ENCODE assay signal across 13 cellular contexts in the genomic region with DNA sequence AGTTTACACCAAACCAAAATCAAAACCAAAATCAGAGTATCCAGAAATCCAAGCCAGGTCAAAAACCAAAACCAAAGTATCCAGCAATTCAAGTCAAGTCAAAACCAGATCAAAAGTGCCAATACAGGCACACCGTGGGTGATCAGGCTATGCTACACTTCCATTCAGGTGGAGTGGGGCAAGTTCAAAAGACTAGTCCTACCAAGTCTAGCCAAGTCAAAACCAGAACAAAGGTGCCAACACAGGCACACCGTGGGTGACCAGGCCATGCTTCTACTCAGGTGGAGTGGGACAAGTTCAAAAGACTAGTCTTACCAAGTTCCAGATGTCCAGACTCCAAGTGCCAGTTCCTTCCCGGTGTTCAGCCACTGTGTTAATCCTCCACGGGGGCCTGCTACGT. TPM values are rescaled to one million over a fixed set of nuclear protein-coding genes. Genes with fewer than 3 reads are reported as not detected.
DNase-seq lines count a peak whose midpoint lies in the region; ATAC-seq and TF ChIP-seq lines count a peak whose summit lies in the region.
"Not testable (repeated sequence)": the region's sequence is repeated elsewhere in the genome, so short reads cannot be mapped to it uniquely, and the experiment has no call there.
"Had no signal": no experiment of that assay in that cellular context is flagged by ENCODE, and none has a peak within 500 bp of the region (broad histone marks: within the 10 kb centered on the region; RNA-seq: fewer than 3 reads in every experiment).

No MANE protein-coding gene starts in this region.

- H3K4me3 Mint-ChIP-seq in IgD-negative memory B cell = peak overlapping the region in 3 of 4 donors; percentile 52 to 75 (median 57)
- peak overlapping the region; percentile 68 for H3K4me3 Mint-ChIP-seq in activated B cell treated with CpG ODN at 0.5 μM for 24 hours
- peak overlapping the region; percentile 71 for H3K4me3 Mint-ChIP-seq in stimulated activated memory B cell treated with anti-CD40 and anti-IgM and Interleukin-4, amounts not matched to agents 10 μg/mL and 1 μg/mL and 100 μg/mL, for 72 hours

- intact Hi-C loops in activated B cell treated with CpG ODN at 0.5 μM for 24 hours (cut with micrococcal nuclease) = not testable (repeated sequence)

- not testable (repeated sequence) for H3K4me3 ChIP-seq in GM12865 (ENCODE audit: low read depth, low read length)

- not testable (repeated sequence) for H3K36me3 Mint-ChIP-seq in IgD-negative memory B cell; activated B cell treated with CpG ODN at 0.5 μM for 24 hours (ENCODE audit: low read depth); stimulated activated memory B cell treated with anti-CD40 and anti-IgM and Interleukin-4, amounts not matched to agents 10 μg/mL and 1 μg/mL and 100 μg/mL, for 72 hours

- not testable (repeated sequence) for H3K27me3 Mint-ChIP-seq in IgD-negative memory B cell; activated B cell treated with CpG ODN at 0.5 μM for 24 hours; stimulated activated memory B cell treated with anti-CD40 and anti-IgM and Interleukin-4, amounts not matched to agents 10 μg/mL and 1 μg/mL and 100 μg/mL, for 72 hours

- H3K9me3 Mint-ChIP-seq in IgD-negative memory B cell; activated B cell treated with CpG ODN at 0.5 μM for 24 hours; stimulated activated memory B cell treated with anti-CD40 and anti-IgM and Interleukin-4, amounts not matched to agents 10 μg/mL and 1 μg/mL and 100 μg/mL, for 72 hours: not testable (repeated sequence)

- DNase-seq in GM12865 (ENCODE audit: low read depth) = peak; percentile 56
- DNase-seq in activated B cell treated with CpG ODN at 0.5 μM for 24 hours = not testable (repeated sequence)

- ATAC-seq in GM18511 (IDR thresholded peaks at IDR 0.05; ENCODE audit: unreplicated experiment) = peak; percentile 14
- peak; percentile 29 for ATAC-seq in GM19397 (IDR thresholded peaks at IDR 0.05; ENCODE audit: unreplicated experiment)
- ATAC-seq in HG02852 (IDR thresholded peaks at IDR 0.05; ENCODE audit: unreplicated experiment) = peak; percentile 8
- ATAC-seq in activated B cell treated with CpG ODN at 0.5 μM for 24 hours (ENCODE audit: low read depth); stimulated activated memory B cell treated with anti-CD40 and anti-IgM and Interleukin-4, amounts not matched to agents 10 μg/mL and 1 μg/mL and 100 μg/mL, for 72 hours: not testable (repeated sequence)

- H3K4me1 Mint-ChIP-seq in IgD-negative memory B cell (peaks cover 0 to 30% (median 15%) of the 10 kb centered on the region in 3 donors), activated B cell treated with CpG ODN at 0.5 μM for 24 hours (peaks cover 34% of the 10 kb centered on the region)
- H3K4me1 Mint-ChIP-seq in stimulated activated memory B cell treated with anti-CD40 and anti-IgM and Interleukin-4, amounts not matched to agents 10 μg/mL and 1 μg/mL and 100 μg/mL, for 72 hours = peaks cover 29% of the 10 kb centered on the region

- H3K27ac Mint-ChIP-seq in IgD-negative memory B cell = peak overlapping the region; percentile 23 to 88 (median 71)
- H3K27ac Mint-ChIP-seq in activated B cell treated with CpG ODN at 0.5 μM for 24 hours = peak overlapping the region; percentile 80
- H3K27ac Mint-ChIP-seq in stimulated activated memory B cell treated with anti-CD40 and anti-IgM and Interleukin-4, amounts not matched to agents 10 μg/mL and 1 μg/mL and 100 μg/mL, for 72 hours = peak overlapping the region; percentile 79

- CTCF ChIA-PET in activated B cell treated with CpG ODN at 0.5 μM for 24 hours (lab: Charles Lee) = not testable (repeated sequence)

- TF ChIP-seq CTCF in GM12865 (IDR thresholded peaks at IDR 0.05; ENCODE audit: insufficient read depth, low read depth, low read length, missing control alignments); activated B cell treated with CpG ODN at 0.5 μM for 24 hours (IDR thresholded peaks at IDR 0.05): not testable (repeated sequence)

- POLR2A ChIA-PET in activated B cell treated with CpG ODN at 0.5 μM for 24 hours (lab: Charles Lee) = not testable (repeated sequence)

RNA-seq across cellular contexts. Expression of a gene that starts 0.5 kb away (rescaled TPM):
- polyA plus RNA-seq in IgD-negative memory B cell = 3.6 TPM
- total RNA-seq in activated B cell treated with CpG ODN at 0.5 μM for 24 hours = 2.5 and 2.8 TPM in 2 replicates
- total RNA-seq: CD4-positive, alpha-beta memory T cell; Daoy; G401; H1; HT-29; T-helper 1 cell treated with Interleukin-12 subunit alpha and Interleukin-12 subunit beta and Interleukin-4 antibody, amounts not matched to agents 30 ng/mL and 1 ng/mL, for 36 hours had no signal
- polyA plus RNA-seq: CD4-positive, alpha-beta memory T cell; H1 had no signal
